7 cellular contexts compared by ENCODE assay signal in the genomic region with DNA sequence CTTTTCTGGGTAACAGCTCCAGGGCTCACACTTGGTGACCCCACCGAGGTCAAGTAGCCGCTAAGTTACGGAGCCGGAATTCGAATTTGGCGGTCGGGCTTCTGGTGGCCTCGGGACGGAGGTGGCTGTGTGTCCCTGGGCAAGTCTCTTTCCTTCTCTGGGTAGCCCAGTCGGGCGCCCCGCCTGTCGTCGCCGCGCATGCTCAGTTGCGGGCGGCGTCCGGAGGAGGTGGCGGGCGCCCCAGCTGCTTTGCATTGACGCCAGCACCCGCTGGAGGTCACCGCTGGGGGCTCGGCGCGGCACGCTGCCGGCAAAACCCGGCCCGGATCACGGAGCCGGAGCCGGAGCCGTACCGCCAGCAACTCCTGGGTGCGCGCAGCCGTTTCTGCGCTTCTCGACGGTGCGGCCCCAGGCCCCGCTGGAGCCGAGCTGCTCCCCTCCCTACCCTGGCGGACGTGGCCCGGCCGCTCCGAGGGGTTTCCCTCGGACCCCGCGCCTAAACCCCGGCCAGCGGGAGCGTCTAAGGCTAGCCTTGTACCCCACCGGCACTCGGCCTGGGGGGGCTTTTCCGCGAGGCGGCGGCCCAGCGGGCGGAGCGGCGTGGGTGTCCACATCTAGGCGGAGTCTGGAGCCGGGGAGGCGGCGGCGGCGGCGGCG. TPM values are rescaled to one million over a fixed set of nuclear protein-coding genes. Genes with fewer than 3 reads are reported as not detected.
DNase-seq lines count a peak whose midpoint lies in the region; ATAC-seq and TF ChIP-seq lines count a peak whose summit lies in the region.

No MANE protein-coding gene starts in this region.

- H3K4me1 ChIP-seq in sigmoid colon = peaks cover 8 to 47% (median 30%) of the 10 kb centered on the region in 4 donors

- H3K27ac ChIP-seq in sigmoid colon = peak overlapping the region; percentile 85 to 98 (median 94)

- in situ Hi-C loops in astrocyte of the spinal cord (cut with HindIII; ENCODE audit: low sequenced_read_pairs) = no loop called here

- peak; percentile 80 to 85 for DNase-seq in NCI-H1930 (lab: John Stamatoyannopoulos, UW)
- peak; percentile 92 for DNase-seq in T-helper 22 cell (ENCODE audit: low read depth)
- DNase-seq in astrocyte of the spinal cord (ENCODE audit: low read depth, low spot score) = peak; percentile 98
- peak; percentile 38 for DNase-seq in iPS DF 4.7 (ENCODE audit: extremely low read depth, low spot score)
- peak; percentile 97 for DNase-seq in sigmoid colon

- ATAC-seq in GM18505 (IDR thresholded peaks at IDR 0.05; ENCODE audit: unreplicated experiment) = peak; percentile 62
- peak; percentile 60 for ATAC-seq in HG02943 (IDR thresholded peaks at IDR 0.05; ENCODE audit: low read depth, unreplicated experiment)

- TF ChIP-seq CTCF in astrocyte of the spinal cord (IDR thresholded peaks at IDR 0.05; ENCODE audit: low read depth, low read length) = no peak
- peak in 3 of 4 experiments; percentile 16 to 64 (median 29) for TF ChIP-seq CTCF in sigmoid colon (IDR thresholded peaks at IDR 0.05)

- H3K9me3 ChIP-seq in sigmoid colon = no peaks in the 10 kb centered on the region

- H3K27me3 ChIP-seq in sigmoid colon = no peaks in the 10 kb centered on the region

- H3K4me3 ChIP-seq in astrocyte of the spinal cord (ENCODE audit: low read depth, low read length) (peak overlapping the region; percentile 80), sigmoid colon (peak overlapping the region; percentile 74 to 92 (median 83))

- intact Hi-C loops in sigmoid colon (cut with DNase I) = loop anchor here (2.0 kb wide), 1 partner anchor 30 kb away; no protein-coding TSS in a partner anchor

- TF ChIP-seq EP300 in sigmoid colon (IDR thresholded peaks at IDR 0.05) = peak in 2 of 4 donors; percentile 29 to 59

- H3K36me3 ChIP-seq in sigmoid colon = no peaks in the 10 kb centered on the region

- peak; percentile 24 for TF ChIP-seq POLR2A in GM18505 (IDR thresholded peaks at IDR 0.05; ENCODE audit: borderline replicate concordance, extremely low read depth, insufficient read depth, insufficient read length)
- peak in 1 of 2 donors; percentile 11 for TF ChIP-seq POLR2A in sigmoid colon (IDR thresholded peaks at IDR 0.05)

- WGBS in sigmoid colon, 2 donors = 0 to 1% methylated on average over 75 of the region's 75 CpGs

RNA-seq across cellular contexts. Expression of gene PDE8A, which starts 0.5 kb away (rescaled TPM):
- 10 to 100 TPM; 27.8 to 43.2 (median 36.3) TPM for total RNA-seq in sigmoid colon
- polyA plus RNA-seq in sigmoid colon = 10 to 100 TPM; 39.0 to 45.5 (median 39.8) TPM

Comparison
In these comparisons a context has a peak if more than half of its experiments do, and no peak if none do; other contexts are left out.
1. Peak in every context shown above with its lines: DNase-seq, ATAC-seq, H3K4me3 ChIP-seq and H3K27ac ChIP-seq.
2. DNase-seq: peak in every context shown above with its lines; median percentile 98 in astrocyte of the spinal cord; 97 in sigmoid colon; 92 in T-helper 22 cell; 82 in NCI-H1930; 38 in iPS DF 4.7.